ENCODE assay signal across 18 cellular contexts in the genomic region with DNA sequence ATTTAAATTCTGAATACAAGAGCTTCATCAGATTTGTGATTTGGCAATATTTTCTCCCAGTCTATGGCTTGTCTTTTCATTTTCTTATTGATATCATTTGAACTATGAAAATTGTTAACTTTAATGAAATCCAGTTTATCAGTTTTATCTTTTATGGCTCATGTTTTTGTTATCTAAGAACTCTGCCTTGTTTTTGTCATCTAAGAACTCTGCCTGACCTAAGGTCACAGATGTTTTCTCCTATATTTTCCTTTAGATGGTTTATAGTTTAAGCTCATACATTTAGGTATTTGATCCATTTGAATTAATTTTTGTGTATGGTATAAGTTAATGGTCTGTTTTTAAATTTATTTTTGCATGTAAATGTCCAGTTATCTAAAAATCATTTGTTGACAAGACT.
"Had no signal": no experiment of that assay in that cellular context is flagged by ENCODE, and none has a peak within 500 bp of the region (broad histone marks: within the 10 kb centered on the region; RNA-seq: fewer than 3 reads in every experiment).

No MANE protein-coding gene starts in this region.

- H3K27me3 ChIP-seq: breast epithelium, dorsolateral prefrontal cortex, neutrophil, tibial artery had no signal

- H3K4me3 Mint-ChIP-seq: activated CD4-positive, alpha-beta T cell treated with anti-CD3 and anti-CD28 coated beads, Interleukin-2, amount 10 ng/mL, durations not matched to agents 24 days and 14 days; activated naive CD4-positive, alpha-beta T cell treated with anti-CD3 and anti-CD28 coated beads for 36 hours; activated naive CD8-positive, alpha-beta T cell treated with anti-CD3 and anti-CD28 coated beads, Interleukin-2, amount 50 U/mL, for 24 hours; stimulated activated naive B cell treated with anti-CD40 and anti-IgM and Interleukin-4, amounts not matched to agents 10 μg/mL and 1 μg/mL and 100 μg/mL, for 72 hours; T-helper 2 cell treated with Interferon-gamma antibody and Interleukin-4, amounts not matched to agents 5 μg/mL and 100 μg/mL, for 36 hours had no signal

- H3K27ac ChIP-seq: breast epithelium, dorsolateral prefrontal cortex, neutrophil, tibial artery had no signal

- H3K27ac Mint-ChIP-seq: activated CD4-positive, alpha-beta T cell treated with anti-CD3 and anti-CD28 coated beads, Interleukin-2, amount 10 ng/mL, durations not matched to agents 24 days and 14 days; activated naive CD4-positive, alpha-beta T cell treated with anti-CD3 and anti-CD28 coated beads for 36 hours; activated naive CD8-positive, alpha-beta T cell treated with anti-CD3 and anti-CD28 coated beads, Interleukin-2, amount 50 U/mL, for 24 hours; stimulated activated naive B cell treated with anti-CD40 and anti-IgM and Interleukin-4, amounts not matched to agents 10 μg/mL and 1 μg/mL and 100 μg/mL, for 72 hours; T-helper 2 cell treated with Interferon-gamma antibody and Interleukin-4, amounts not matched to agents 5 μg/mL and 100 μg/mL, for 36 hours had no signal

- H3K36me3 ChIP-seq: breast epithelium, neutrophil, tibial artery had no signal

- DNase-seq: activated CD4-positive, alpha-beta T cell treated with anti-CD3 and anti-CD28 coated beads, Interleukin-2, amount 10 ng/mL, durations not matched to agents 24 days and 14 days; activated CD4-positive, CD25-positive, alpha-beta regulatory T cell; activated CD8-positive, alpha-beta memory T cell treated with anti-CD3 and anti-CD28 coated beads for 24 hours; activated naive CD4-positive, alpha-beta T cell treated with anti-CD3 and anti-CD28 coated beads for 36 hours; activated naive CD8-positive, alpha-beta T cell treated with anti-CD3 and anti-CD28 coated beads, Interleukin-2, amount 50 U/mL, for 24 hours; aorta; cerebellar nuclear complex; dorsolateral prefrontal cortex; left cardiac atrium; stimulated activated CD4-positive, alpha-beta T cell treated with anti-CD3 and anti-CD28 coated beads, Interleukin-15, amount 100 ng/mL, for 24 hours; stimulated activated CD4-positive, alpha-beta T cell treated with anti-CD3 and anti-CD28 coated beads, Interleukin-4, amount 100 ng/mL, for 1 hour; stimulated activated naive B cell treated with anti-CD40 and anti-IgM and Interleukin-4, amounts not matched to agents 10 μg/mL and 1 μg/mL and 100 μg/mL, for 72 hours; tibial artery had no signal

- FAIRE-seq: urothelium cell line had no signal

- H3K9me3 Mint-ChIP-seq: activated CD4-positive, alpha-beta T cell treated with anti-CD3 and anti-CD28 coated beads, Interleukin-2, amount 10 ng/mL, durations not matched to agents 24 days and 14 days; activated naive CD4-positive, alpha-beta T cell treated with anti-CD3 and anti-CD28 coated beads for 36 hours; activated naive CD8-positive, alpha-beta T cell treated with anti-CD3 and anti-CD28 coated beads, Interleukin-2, amount 50 U/mL, for 24 hours; stimulated activated naive B cell treated with anti-CD40 and anti-IgM and Interleukin-4, amounts not matched to agents 10 μg/mL and 1 μg/mL and 100 μg/mL, for 72 hours; T-helper 2 cell treated with Interferon-gamma antibody and Interleukin-4, amounts not matched to agents 5 μg/mL and 100 μg/mL, for 36 hours had no signal

- H3K27me3 Mint-ChIP-seq: activated CD4-positive, alpha-beta T cell treated with anti-CD3 and anti-CD28 coated beads, Interleukin-2, amount 10 ng/mL, durations not matched to agents 24 days and 14 days; activated naive CD8-positive, alpha-beta T cell treated with anti-CD3 and anti-CD28 coated beads, Interleukin-2, amount 50 U/mL, for 24 hours; stimulated activated naive B cell treated with anti-CD40 and anti-IgM and Interleukin-4, amounts not matched to agents 10 μg/mL and 1 μg/mL and 100 μg/mL, for 72 hours had no signal

- H3K4me3 ChIP-seq: breast epithelium, dorsolateral prefrontal cortex, lung, tibial artery had no signal

- H3K4me1 ChIP-seq: breast epithelium had no signal

- H3K9me3 ChIP-seq: breast epithelium, neutrophil, tibial artery had no signal
